Comparison of ENCODE assay signal across 16 cellular contexts in genomic region chr1:40923511-40924020, GRCh38.
"Had no signal": no experiment of that assay in that cellular context is flagged by ENCODE, and none has a peak within 500 bp of the region (broad histone marks: within the 10 kb centered on the region; RNA-seq: fewer than 3 reads in every experiment).

No MANE protein-coding gene starts in this region.

- H3K27me3 Mint-ChIP-seq: activated T-cell treated with anti-CD3 and anti-CD28 coated beads, Interleukin-2, amount 50 U/mL, for 24 hours had no signal

- H3K36me3 Mint-ChIP-seq: natural killer cell treated with Interleukin-12 subunit alpha and Interleukin-12 subunit beta and Interleukin-15 and Interleukin-18, amount 100 ng/mL, for 72 hours; stimulated activated memory B cell treated with anti-CD40 and anti-IgM and Interleukin-4, amounts not matched to agents 10 μg/mL and 1 μg/mL and 100 μg/mL, for 72 hours; WTC11 had no signal

- DNase-seq: activated naive CD4-positive, alpha-beta T cell treated with anti-CD3 and anti-CD28 coated beads for 36 hours; activated T-cell treated with anti-CD3 and anti-CD28 coated beads, Interleukin-2, amount 50 U/mL, for 24 hours; effector CD8-positive, alpha-beta T cell; gastrocnemius medialis; heart left ventricle; right lobe of liver; small intestine; T-helper 9 cell had no signal

- H3K4me3 Mint-ChIP-seq: activated naive CD4-positive, alpha-beta T cell treated with anti-CD3 and anti-CD28 coated beads for 36 hours; activated T-cell treated with anti-CD3 and anti-CD28 coated beads, Interleukin-2, amount 50 U/mL, for 24 hours; dendritic cell treated with granulocyte-macrophage colony-stimulating factor and Interleukin-4, amounts not matched to agents 40 ng/mL and 50 ng/mL, for 4 days; natural killer cell treated with Interleukin-12 subunit alpha and Interleukin-12 subunit beta and Interleukin-15 and Interleukin-18, amount 100 ng/mL, for 72 hours; stimulated activated memory B cell treated with anti-CD40 and anti-IgM and Interleukin-4, amounts not matched to agents 10 μg/mL and 1 μg/mL and 100 μg/mL, for 72 hours; WTC11 had no signal

- H3K27ac ChIP-seq: esophagus muscularis mucosa, gastrocnemius medialis, heart left ventricle, right lobe of liver, upper lobe of left lung had no signal

- H3K27me3 ChIP-seq: esophagus muscularis mucosa, gastrocnemius medialis, heart left ventricle, right lobe of liver, upper lobe of left lung had no signal

- H3K27ac Mint-ChIP-seq: activated naive CD4-positive, alpha-beta T cell treated with anti-CD3 and anti-CD28 coated beads for 36 hours; activated T-cell treated with anti-CD3 and anti-CD28 coated beads, Interleukin-2, amount 50 U/mL, for 24 hours; activated T-helper 2 cell treated with anti-CD3 and anti-CD28 coated beads, Interferon-gamma antibody, Interleukin-2, Interleukin-4, amounts not matched to agents 10 μg/mL and 5 μg/mL and 100 μg/mL, durations not matched to agents 14 hours and 24 hours and 36 hours; dendritic cell treated with granulocyte-macrophage colony-stimulating factor and Interleukin-4, amounts not matched to agents 40 ng/mL and 50 ng/mL, for 4 days; natural killer cell treated with Interleukin-12 subunit alpha and Interleukin-12 subunit beta and Interleukin-15 and Interleukin-18, amount 100 ng/mL, for 72 hours; stimulated activated memory B cell treated with anti-CD40 and anti-IgM and Interleukin-4, amounts not matched to agents 10 μg/mL and 1 μg/mL and 100 μg/mL, for 72 hours; WTC11 had no signal

- H3K4me1 Mint-ChIP-seq: stimulated activated memory B cell treated with anti-CD40 and anti-IgM and Interleukin-4, amounts not matched to agents 10 μg/mL and 1 μg/mL and 100 μg/mL, for 72 hours had no signal

- FAIRE-seq: islet of Langerhans, small intestine had no signal

- H3K4me3 ChIP-seq: esophagus muscularis mucosa, gastrocnemius medialis, heart left ventricle, right lobe of liver, upper lobe of left lung had no signal

- H3K9me3 Mint-ChIP-seq: activated naive CD4-positive, alpha-beta T cell treated with anti-CD3 and anti-CD28 coated beads for 36 hours; activated T-cell treated with anti-CD3 and anti-CD28 coated beads, Interleukin-2, amount 50 U/mL, for 24 hours; activated T-helper 2 cell treated with anti-CD3 and anti-CD28 coated beads, Interferon-gamma antibody, Interleukin-2, Interleukin-4, amounts not matched to agents 10 μg/mL and 5 μg/mL and 100 μg/mL, durations not matched to agents 14 hours and 24 hours and 36 hours; dendritic cell treated with granulocyte-macrophage colony-stimulating factor and Interleukin-4, amounts not matched to agents 40 ng/mL and 50 ng/mL, for 4 days; natural killer cell treated with Interleukin-12 subunit alpha and Interleukin-12 subunit beta and Interleukin-15 and Interleukin-18, amount 100 ng/mL, for 72 hours; stimulated activated memory B cell treated with anti-CD40 and anti-IgM and Interleukin-4, amounts not matched to agents 10 μg/mL and 1 μg/mL and 100 μg/mL, for 72 hours; WTC11 had no signal

- ATAC-seq: gastrocnemius medialis; natural killer cell treated with Interleukin-12 subunit alpha and Interleukin-12 subunit beta and Interleukin-15 and Interleukin-18, amount 100 ng/mL, for 72 hours; right lobe of liver; stimulated activated memory B cell treated with anti-CD40 and anti-IgM and Interleukin-4, amounts not matched to agents 10 μg/mL and 1 μg/mL and 100 μg/mL, for 72 hours had no signal

- H3K9me3 ChIP-seq: esophagus muscularis mucosa, gastrocnemius medialis, heart left ventricle, right lobe of liver, upper lobe of left lung had no signal

- H3K36me3 ChIP-seq: esophagus muscularis mucosa, gastrocnemius medialis, heart left ventricle, right lobe of liver, upper lobe of left lung had no signal

- H3K4me1 ChIP-seq: esophagus muscularis mucosa, gastrocnemius medialis, heart left ventricle, upper lobe of left lung had no signal
